16 cellular contexts compared by ENCODE assay signal in genomic region chr2:144480257-144480656, GRCh38. TPM values are rescaled to one million over a fixed set of nuclear protein-coding genes. Genes with fewer than 3 reads are reported as not detected.
DNase-seq lines count a peak whose midpoint lies in the region; ATAC-seq and TF ChIP-seq lines count a peak whose summit lies in the region.
"Had no signal": no experiment of that assay in that cellular context is flagged by ENCODE, and none has a peak within 500 bp of the region (broad histone marks: within the 10 kb centered on the region; RNA-seq: fewer than 3 reads in every experiment).

No MANE protein-coding gene starts in this region.

- H3K4me2 ChIP-seq in neural progenitor cell: peak overlapping the region; percentile 54
- H3K4me2 ChIP-seq: hepatocyte had no signal

- H3K4me1 Mint-ChIP-seq in neural progenitor cell: peaks cover 65% of the 10 kb centered on the region
- peaks cover 24% of the 10 kb centered on the region for H3K4me1 Mint-ChIP-seq in activated CD4-positive, alpha-beta memory T cell treated with anti-CD3 and anti-CD28 coated beads, Interleukin-2, amount 10 ng/mL, durations not matched to agents 7 days and 5 days
- H3K4me1 Mint-ChIP-seq: activated naive CD4-positive, alpha-beta T cell treated with anti-CD3 and anti-CD28 coated beads, Interleukin-2, amount 50 U/mL, for 24 hours had no signal

- DNase-seq in GM03348 (ENCODE audit: low spot score): peak; percentile 35
- DNase-seq in ascending aorta (ENCODE audit: low spot score in 2 of 2): no peak
- peak; percentile 49 to 71 for DNase-seq in foreskin fibroblast
- peak; percentile 17 for DNase-seq in neural progenitor cell (ENCODE audit: low spot score)
- no peak for DNase-seq in activated CD4-positive, CD25-positive, alpha-beta regulatory T cell (lab: John Stamatoyannopoulos, UW)
- DNase-seq in activated CD4-positive, alpha-beta memory T cell treated with anti-CD3 and anti-CD28 coated beads, Interleukin-2, amount 10 ng/mL, durations not matched to agents 7 days and 5 days: no peak
- DNase-seq in erythroblast (lab: John Stamatoyannopoulos, UW): no peak
- DNase-seq: activated CD8-positive, alpha-beta memory T cell treated with anti-CD3 and anti-CD28 coated beads, Interleukin-2, amount 10 ng/mL, durations not matched to agents 7 days and 5 days; BE2C; stimulated activated CD4-positive, alpha-beta T cell treated with anti-CD3 and anti-CD28 coated beads, Interleukin-1b, Interleukin-23, amount 100 ng/mL, for 48 hours had no signal

- peaks cover 28% of the 10 kb centered on the region for H3K36me3 Mint-ChIP-seq in neural progenitor cell
- peaks cover 7% of the 10 kb centered on the region for H3K36me3 Mint-ChIP-seq in activated CD4-positive, alpha-beta memory T cell treated with anti-CD3 and anti-CD28 coated beads, Interleukin-2, amount 10 ng/mL, durations not matched to agents 7 days and 5 days (ENCODE audit: low read depth)
- H3K36me3 Mint-ChIP-seq: activated naive CD4-positive, alpha-beta T cell treated with anti-CD3 and anti-CD28 coated beads, Interleukin-2, amount 50 U/mL, for 24 hours had no signal

- CTCF ChIA-PET in activated CD4-positive, alpha-beta memory T cell treated with anti-CD3 and anti-CD28 coated beads, Interleukin-2, amount 10 ng/mL, durations not matched to agents 7 days and 5 days (lab: Charles Lee): no interaction called here

- H3K79me2 ChIP-seq in neural progenitor cell (ENCODE audit: low read depth): peaks cover 100% of the 10 kb centered on the region

- POLR2A ChIA-PET in activated CD4-positive, alpha-beta memory T cell treated with anti-CD3 and anti-CD28 coated beads, Interleukin-2, amount 10 ng/mL, durations not matched to agents 7 days and 5 days (lab: Charles Lee): no interaction called here

- peaks cover 90% of the 10 kb centered on the region for H4K20me1 ChIP-seq in neural progenitor cell (ENCODE audit: low read depth)

- H3K27ac ChIP-seq in ascending aorta: peak overlapping the region; percentile 39 to 58
- H3K27ac ChIP-seq in neural progenitor cell: peak overlapping the region; percentile 39
- H3K27ac ChIP-seq: hepatocyte had no signal

- no peaks in the 10 kb centered on the region for H3K9me3 Mint-ChIP-seq in neural progenitor cell
- H3K9me3 Mint-ChIP-seq in activated CD4-positive, alpha-beta memory T cell treated with anti-CD3 and anti-CD28 coated beads, Interleukin-2, amount 10 ng/mL, durations not matched to agents 7 days and 5 days: no peaks in the 10 kb centered on the region
- H3K9me3 Mint-ChIP-seq: activated naive CD4-positive, alpha-beta T cell treated with anti-CD3 and anti-CD28 coated beads, Interleukin-2, amount 50 U/mL, for 24 hours; stimulated activated memory B cell treated with anti-CD40 and anti-IgM and Interleukin-4, amounts not matched to agents 10 μg/mL and 1 μg/mL and 100 μg/mL, for 72 hours had no signal

- no peak overlapping the region for H3K4me3 Mint-ChIP-seq in neural progenitor cell
- H3K4me3 Mint-ChIP-seq in activated CD4-positive, alpha-beta memory T cell treated with anti-CD3 and anti-CD28 coated beads, Interleukin-2, amount 10 ng/mL, durations not matched to agents 7 days and 5 days: no peak overlapping the region
- H3K4me3 Mint-ChIP-seq: activated CD8-positive, alpha-beta memory T cell treated with anti-CD3 and anti-CD28 coated beads, Interleukin-2, amount 10 ng/mL, durations not matched to agents 7 days and 5 days; activated naive CD4-positive, alpha-beta T cell treated with anti-CD3 and anti-CD28 coated beads, Interleukin-2, amount 50 U/mL, for 24 hours; stimulated activated memory B cell treated with anti-CD40 and anti-IgM and Interleukin-4, amounts not matched to agents 10 μg/mL and 1 μg/mL and 100 μg/mL, for 72 hours had no signal

- intact Hi-C loops in ascending aorta (cut with DNase I): no loop called here

- no peaks in the 10 kb centered on the region for H3K27me3 Mint-ChIP-seq in neural progenitor cell (ENCODE audit: insufficient read depth, low read depth)
- H3K27me3 Mint-ChIP-seq in activated CD4-positive, alpha-beta memory T cell treated with anti-CD3 and anti-CD28 coated beads, Interleukin-2, amount 10 ng/mL, durations not matched to agents 7 days and 5 days: no peaks in the 10 kb centered on the region
- H3K27me3 Mint-ChIP-seq: activated CD8-positive, alpha-beta memory T cell treated with anti-CD3 and anti-CD28 coated beads, Interleukin-2, amount 10 ng/mL, durations not matched to agents 7 days and 5 days; activated naive CD4-positive, alpha-beta T cell treated with anti-CD3 and anti-CD28 coated beads, Interleukin-2, amount 50 U/mL, for 24 hours; stimulated activated memory B cell treated with anti-CD40 and anti-IgM and Interleukin-4, amounts not matched to agents 10 μg/mL and 1 μg/mL and 100 μg/mL, for 72 hours had no signal

- no peak for TF ChIP-seq CTCF in ascending aorta (IDR thresholded peaks at IDR 0.05)
- no peak for TF ChIP-seq CTCF in foreskin fibroblast (IDR thresholded peaks at IDR 0.05; ENCODE audit: low read depth, low read length)
- TF ChIP-seq CTCF in neural progenitor cell (IDR thresholded peaks at IDR 0.05): no peak

- ATAC-seq in GM21723 (IDR thresholded peaks at IDR 0.05; ENCODE audit: unreplicated experiment): no peak
- ATAC-seq: activated CD8-positive, alpha-beta memory T cell treated with anti-CD3 and anti-CD28 coated beads, Interleukin-2, amount 10 ng/mL, durations not matched to agents 7 days and 5 days; HepG2; stimulated activated memory B cell treated with anti-CD40 and anti-IgM and Interleukin-4, amounts not matched to agents 10 μg/mL and 1 μg/mL and 100 μg/mL, for 72 hours had no signal

- peak overlapping the region; percentile 86 for H3K27ac Mint-ChIP-seq in neural progenitor cell
- H3K27ac Mint-ChIP-seq in activated CD4-positive, alpha-beta memory T cell treated with anti-CD3 and anti-CD28 coated beads, Interleukin-2, amount 10 ng/mL, durations not matched to agents 7 days and 5 days: no peak overlapping the region
- H3K27ac Mint-ChIP-seq: activated CD8-positive, alpha-beta memory T cell treated with anti-CD3 and anti-CD28 coated beads, Interleukin-2, amount 10 ng/mL, durations not matched to agents 7 days and 5 days; activated naive CD4-positive, alpha-beta T cell treated with anti-CD3 and anti-CD28 coated beads, Interleukin-2, amount 50 U/mL, for 24 hours; stimulated activated memory B cell treated with anti-CD40 and anti-IgM and Interleukin-4, amounts not matched to agents 10 μg/mL and 1 μg/mL and 100 μg/mL, for 72 hours had no signal

- peaks cover 20% of the 10 kb centered on the region for H3F3A ChIP-seq in neural progenitor cell (ENCODE audit: low read depth)

- no peak for TF ChIP-seq POLR2A in erythroblast (IDR thresholded peaks at IDR 0.05; ENCODE audit: low read length)

- peaks cover 6 to 56% of the 10 kb centered on the region in 2 donors for H3K4me1 ChIP-seq in ascending aorta
- peaks cover 43% of the 10 kb centered on the region for H3K4me1 ChIP-seq in neural progenitor cell
- H3K4me1 ChIP-seq: BE2C had no signal

- H2AFZ ChIP-seq in neural progenitor cell (replicated peaks): no peak overlapping the region
- H2AFZ ChIP-seq: hepatocyte had no signal

- no peaks in the 10 kb centered on the region for H3K36me3 ChIP-seq in ascending aorta
- peaks cover 5% of the 10 kb centered on the region for H3K36me3 ChIP-seq in neural progenitor cell
- H3K36me3 ChIP-seq: BE2C had no signal

- no peaks in the 10 kb centered on the region for H3K9me3 ChIP-seq in ascending aorta
- no peaks in the 10 kb centered on the region for H3K9me3 ChIP-seq in neural progenitor cell (ENCODE audit: low read depth)
- H3K9me3 ChIP-seq: BE2C had no signal

- H3K27me3 ChIP-seq in ascending aorta (no peaks in the 10 kb centered on the region), neural progenitor cell (no peaks in the 10 kb centered on the region)
- H3K27me3 ChIP-seq: BE2C had no signal

- no peak overlapping the region for H3K9ac ChIP-seq in neural progenitor cell

- H3K4me3 ChIP-seq in ascending aorta: no peak overlapping the region
- H3K4me3 ChIP-seq in foreskin fibroblast (ENCODE audit: low read depth in 1 of 2, low read length in 2 of 2): no peak overlapping the region
- peak overlapping the region; percentile 4 for H3K4me3 ChIP-seq in neural progenitor cell
- H3K4me3 ChIP-seq: hepatocyte, lung had no signal

RNA-seq across cellular contexts. Expression of gene ZEB2, which starts 39.7 kb away (rescaled TPM):
- 74.6 TPM for total RNA-seq in ascending aorta
- total RNA-seq in neural progenitor cell (ENCODE audit: low replicate concordance): 72.9 and 106 TPM in 2 replicates
- total RNA-seq in activated CD4-positive, alpha-beta memory T cell treated with anti-CD3 and anti-CD28 coated beads, Interleukin-2, amount 10 ng/mL, durations not matched to agents 7 days and 5 days: 10 to 100 TPM; 19.4 to 20.6 TPM
- total RNA-seq: HepG2 had no signal

Comparison
In these comparisons a context has a peak if more than half of its experiments do, and no peak if none do; other contexts are left out.
1. DNase-seq: peak in GM03348 (single experiment), foreskin fibroblast (2 of 2) and neural progenitor cell (single experiment); none in ascending aorta (0 of 2), activated CD4-positive, CD25-positive, alpha-beta regulatory T cell (0 of 4), activated CD4-positive, alpha-beta memory T cell treated with anti-CD3 and anti-CD28 coated beads, Interleukin-2, amount 10 ng/mL, durations not matched to agents 7 days and 5 days (single experiment) and erythroblast (0 of 2).